24 cellular contexts compared by ENCODE assay signal in the genomic region with DNA sequence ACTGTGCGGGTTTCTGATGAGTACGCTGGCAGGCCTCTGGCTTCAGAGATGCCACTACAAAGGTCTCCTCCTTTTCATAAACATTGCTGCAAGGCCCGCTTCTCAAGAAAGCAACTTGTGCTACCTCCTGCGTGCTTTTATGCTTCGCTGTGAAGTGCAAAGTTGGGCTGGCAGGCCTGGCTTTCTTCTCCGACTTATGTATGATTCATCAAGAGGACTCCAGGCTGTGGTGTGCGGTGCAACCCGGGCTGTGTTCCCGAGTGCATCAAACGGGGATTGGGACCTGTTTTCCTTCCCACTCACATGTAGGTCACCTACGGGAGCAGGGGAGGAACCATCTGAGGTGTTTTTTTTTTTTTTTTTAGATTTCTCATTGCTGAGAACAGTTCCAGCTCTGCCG.
"Had no signal": no experiment of that assay in that cellular context is flagged by ENCODE, and none has a peak within 500 bp of the region (broad histone marks: within the 10 kb centered on the region; RNA-seq: fewer than 3 reads in every experiment).

No MANE protein-coding gene starts in this region.

- H3K27ac Mint-ChIP-seq: activated CD4-positive, alpha-beta memory T cell treated with anti-CD3 and anti-CD28 coated beads, Interleukin-2, amount 10 ng/mL, durations not matched to agents 7 days and 5 days; activated CD4-positive, alpha-beta T cell treated with anti-CD3 and anti-CD28 coated beads for 36 hours; activated naive CD4-positive, alpha-beta T cell treated with anti-CD3 and anti-CD28 coated beads, Interleukin-2, amount 10 ng/mL, durations not matched to agents 7 days and 5 days; activated naive CD8-positive, alpha-beta T cell treated with anti-CD3 and anti-CD28 coated beads for 36 hours; activated T-cell treated with anti-CD3 and anti-CD28 coated beads, Interleukin-2, amount 50 U/mL, for 72 hours; activated T-helper 2 cell treated with anti-CD3 and anti-CD28 coated beads, Interferon-gamma antibody, Interleukin-2, Interleukin-4, amounts not matched to agents 10 μg/mL and 5 μg/mL and 100 μg/mL, durations not matched to agents 14 hours and 24 hours and 36 hours had no signal

- H3K4me2 ChIP-seq: SK-N-SH had no signal

- H3K27me3 ChIP-seq: breast epithelium, Peyer's patch, SJCRH30 had no signal

- H3K9ac ChIP-seq: SK-N-SH had no signal

- H3K4me1 ChIP-seq: breast epithelium, Peyer's patch had no signal

- H3K27me3 Mint-ChIP-seq: activated CD4-positive, alpha-beta memory T cell treated with anti-CD3 and anti-CD28 coated beads, Interleukin-2, amount 10 ng/mL, durations not matched to agents 7 days and 5 days; activated CD4-positive, alpha-beta T cell treated with anti-CD3 and anti-CD28 coated beads for 36 hours; activated naive CD4-positive, alpha-beta T cell treated with anti-CD3 and anti-CD28 coated beads, Interleukin-2, amount 10 ng/mL, durations not matched to agents 7 days and 5 days; activated naive CD8-positive, alpha-beta T cell treated with anti-CD3 and anti-CD28 coated beads for 36 hours had no signal

- H3K4me1 Mint-ChIP-seq: activated CD4-positive, alpha-beta memory T cell treated with anti-CD3 and anti-CD28 coated beads, Interleukin-2, amount 10 ng/mL, durations not matched to agents 7 days and 5 days; activated CD4-positive, alpha-beta T cell treated with anti-CD3 and anti-CD28 coated beads for 36 hours; activated naive CD4-positive, alpha-beta T cell treated with anti-CD3 and anti-CD28 coated beads, Interleukin-2, amount 10 ng/mL, durations not matched to agents 7 days and 5 days; activated naive CD8-positive, alpha-beta T cell treated with anti-CD3 and anti-CD28 coated beads for 36 hours had no signal

- H3K27ac ChIP-seq: breast epithelium, Peyer's patch, RWPE1, SJCRH30, VCaP had no signal

- H3K9me3 ChIP-seq: SJCRH30, SK-N-SH had no signal

- H3K4me3 Mint-ChIP-seq: activated CD4-positive, alpha-beta memory T cell treated with anti-CD3 and anti-CD28 coated beads, Interleukin-2, amount 10 ng/mL, durations not matched to agents 7 days and 5 days; activated CD4-positive, alpha-beta T cell treated with anti-CD3 and anti-CD28 coated beads for 36 hours; activated naive CD4-positive, alpha-beta T cell treated with anti-CD3 and anti-CD28 coated beads, Interleukin-2, amount 10 ng/mL, durations not matched to agents 7 days and 5 days; activated naive CD8-positive, alpha-beta T cell treated with anti-CD3 and anti-CD28 coated beads for 36 hours; activated T-cell treated with anti-CD3 and anti-CD28 coated beads, Interleukin-2, amount 50 U/mL, for 72 hours had no signal

- DNase-seq: activated CD4-positive, alpha-beta memory T cell treated with anti-CD3 and anti-CD28 coated beads, Interleukin-2, amount 10 ng/mL, durations not matched to agents 7 days and 5 days; activated CD4-positive, alpha-beta T cell treated with anti-CD3 and anti-CD28 coated beads for 36 hours; activated CD4-positive, alpha-beta T cell treated with anti-CD3 and anti-CD28 coated beads, Interleukin-2, amount 50 U/mL, for 1 hour; activated gamma-delta T cell treated with Interleukin-2 at 50 U/mL for 16 hours; activated naive CD4-positive, alpha-beta T cell treated with anti-CD3 and anti-CD28 coated beads, Interleukin-2, amount 10 ng/mL, durations not matched to agents 7 days and 5 days; activated naive CD8-positive, alpha-beta T cell treated with anti-CD3 and anti-CD28 coated beads for 36 hours; activated T-cell treated with anti-CD3 and anti-CD28 coated beads, Interleukin-2, amount 50 U/mL, for 72 hours; caudate nucleus; MM.1S; NCI-H1105; NCI-H1436; NCI-H1694 treated with DMSO at 0.1 percent for 48 hours; NCI-H2029 treated with DMSO at 0.1 percent for 48 hours; NCI-H510A treated with DMSO at 0.1 percent for 48 hours; NCI-H69; Peyer's patch; Right ventricle myocardium superior; SJCRH30; SK-N-SH; T-helper 1 cell had no signal

- H3K4me3 ChIP-seq: breast epithelium, Peyer's patch, SJCRH30 had no signal

- H3K36me3 Mint-ChIP-seq: activated naive CD4-positive, alpha-beta T cell treated with anti-CD3 and anti-CD28 coated beads, Interleukin-2, amount 10 ng/mL, durations not matched to agents 7 days and 5 days had no signal

- H3K36me3 ChIP-seq: breast epithelium, Peyer's patch, SJCRH30 had no signal
